8 cellular contexts compared by ENCODE assay signal in genomic region chr20:56391596-56392281, GRCh38. TPM values are rescaled to one million over a fixed set of nuclear protein-coding genes. Genes with fewer than 3 reads are reported as not detected.
DNase-seq lines count a peak whose midpoint lies in the region; ATAC-seq and TF ChIP-seq lines count a peak whose summit lies in the region.

AURKA (minus strand) TSS chr20:56392215; CDS start chr20:56388197, 4,018 bp downstream.

- H3K27me3 Mint-ChIP-seq in activated naive CD4-positive, alpha-beta T cell treated with anti-CD3 and anti-CD28 coated beads, Interleukin-2, amount 50 U/mL, for 24 hours, result no peaks in the 10 kb centered on the region

- H3K4me2 ChIP-seq in SK-N-SH, result peak within 1 kb of the TSS; percentile 87
- H3K4me2 ChIP-seq in trophoblast cell (ENCODE audit: low read length), result peak within 1 kb of the TSS; percentile 76

- no peak within 1 kb of the TSS for H3K23ac ChIP-seq in trophoblast cell (ENCODE audit: low read length)

- H2AFZ ChIP-seq in SK-N-SH (ENCODE audit: low read depth) (peak within 1 kb of the TSS; percentile 83), trophoblast cell (ENCODE audit: insufficient read depth, low read length, poor library complexity) (peak within 1 kb of the TSS; percentile 68)

- H3K27ac ChIP-seq in SK-N-SH (ENCODE audit: low read depth in 2 of 2, low read length in 1 of 2) (peak within 1 kb of the TSS; percentile 84 to 96), trophoblast cell (ENCODE audit: low read depth, low read length) (peak within 1 kb of the TSS; percentile 81)

- no peak within 1 kb of the TSS for H2AK5ac ChIP-seq in trophoblast cell (ENCODE audit: low read length)

- H4K12ac ChIP-seq in trophoblast cell (ENCODE audit: low read depth, low read length), result peak within 1 kb of the TSS; percentile 78

- WGBS in SK-N-SH (ENCODE audit: low lambda C conversion rate), result under 1% methylated on average over 29 of the region's 37 CpGs
- no CpG with 5 or more reads among the region's 37 CpGs for WGBS in trophoblast cell (ENCODE audit: extremely low coverage, insufficient coverage, insufficient read length)

- peaks cover 2% of the 10 kb centered on the region for H3F3A ChIP-seq in SK-N-SH (replicated peaks; ENCODE audit: insufficient read depth)

- H2BK5ac ChIP-seq in trophoblast cell (ENCODE audit: low read depth, low read length, poor library complexity), result peak within 1 kb of the TSS; percentile 66

- CTCF ChIA-PET in SK-N-SH (lab: Yijun Ruan, JAX), result interaction anchor here (0.6 to 0.8 kb wide), 2 partner anchors 18 to 963 kb away, joined by 3 read pairs; no protein-coding TSS in a partner anchor

- H3K79me2 ChIP-seq in SK-N-SH (ENCODE audit: insufficient read depth) (peaks cover 86% of the 10 kb centered on the region), trophoblast cell (ENCODE audit: control insufficient read depth, insufficient read depth, low read length, poor library complexity) (peaks cover 14% of the 10 kb centered on the region)

- TF ChIP-seq EP300 in SK-N-SH (IDR thresholded peaks at IDR 0.05; ENCODE audit: borderline replicate concordance in 1 of 2, low read depth in 1 of 2, low read length in 1 of 2), result no peak

- TF ChIP-seq RAD21 in SK-N-SH (IDR thresholded peaks at IDR 0.05; ENCODE audit: low read length), result no peak

- H3K79me1 ChIP-seq in trophoblast cell (ENCODE audit: low read length), result peaks cover 9% of the 10 kb centered on the region

- peaks cover 25 to 31% of the 10 kb centered on the region in 2 experiments for H3K36me3 ChIP-seq in SK-N-SH (replicated peaks in 1 of 2; ENCODE audit: control insufficient read depth in 1 of 2, insufficient read depth in 2 of 2, low read length in 1 of 2)
- peaks cover 10 to 34% of the 10 kb centered on the region in 2 experiments for H3K36me3 ChIP-seq in trophoblast cell (ENCODE audit: control insufficient read depth in 1 of 2, insufficient read depth in 2 of 2, low read length in 2 of 2)

- peaks cover 2% of the 10 kb centered on the region for H3K36me3 Mint-ChIP-seq in activated naive CD4-positive, alpha-beta T cell treated with anti-CD3 and anti-CD28 coated beads, Interleukin-2, amount 50 U/mL, for 24 hours

- ATAC-seq in HG02943 (IDR thresholded peaks at IDR 0.05; ENCODE audit: low read depth, unreplicated experiment), result peak; percentile 45

- no peaks in the 10 kb centered on the region for H3K9me2 ChIP-seq in SK-N-SH

- H3K4me3 Mint-ChIP-seq in activated naive CD4-positive, alpha-beta T cell treated with anti-CD3 and anti-CD28 coated beads, Interleukin-2, amount 50 U/mL, for 24 hours, result no peak within 1 kb of the TSS

- H3K9ac ChIP-seq in SK-N-SH (peak within 1 kb of the TSS; percentile 86), trophoblast cell (ENCODE audit: low read length) (peak within 1 kb of the TSS; percentile 83)

- peak within 1 kb of the TSS; percentile 48 for H3K18ac ChIP-seq in trophoblast cell (ENCODE audit: low read length)

- H3K9me3 ChIP-seq in SK-N-SH, result no peaks in the 10 kb centered on the region
- H3K9me3 ChIP-seq in trophoblast cell (ENCODE audit: insufficient read depth, low read depth, low read length), result no peaks in the 10 kb centered on the region

- H3K27ac Mint-ChIP-seq in activated naive CD4-positive, alpha-beta T cell treated with anti-CD3 and anti-CD28 coated beads, Interleukin-2, amount 50 U/mL, for 24 hours, result peak within 1 kb of the TSS; percentile 68

- no peaks in the 10 kb centered on the region for H3K9me3 Mint-ChIP-seq in activated naive CD4-positive, alpha-beta T cell treated with anti-CD3 and anti-CD28 coated beads, Interleukin-2, amount 50 U/mL, for 24 hours

- H3K4me3 ChIP-seq in SK-N-SH (ENCODE audit: low read depth in 2 of 2, low read length in 1 of 2) (peak within 1 kb of the TSS; percentile 84 to 98), fibroblast of mammary gland (ENCODE audit: control insufficient read depth, low read depth, low read length) (peak within 1 kb of the TSS; percentile 67), trophoblast cell (ENCODE audit: low read depth, low read length) (peak within 1 kb of the TSS; percentile 90)

- no peaks in the 10 kb centered on the region for H4K20me1 ChIP-seq in SK-N-SH (ENCODE audit: insufficient read depth)

- peak within 1 kb of the TSS; percentile 63 for H4K8ac ChIP-seq in trophoblast cell (ENCODE audit: low read depth, low read length)

- peaks cover 29% of the 10 kb centered on the region for H3K4me1 Mint-ChIP-seq in activated naive CD4-positive, alpha-beta T cell treated with anti-CD3 and anti-CD28 coated beads, Interleukin-2, amount 50 U/mL, for 24 hours

- POLR2A ChIA-PET in SK-N-SH (lab: Yijun Ruan, JAX), result interaction anchor here (1.2 kb wide), 2 partner anchors 32 to 33 kb away, joined by 3 to 4 read pairs; partner anchors contain the start of gene FAM210B

- H4K91ac ChIP-seq in trophoblast cell (ENCODE audit: low read depth, low read length), result peak within 1 kb of the TSS; percentile 67

- H3K14ac ChIP-seq in trophoblast cell (ENCODE audit: low read length), result peak within 1 kb of the TSS; percentile 41

- DNase-seq in activated naive CD4-positive, alpha-beta T cell treated with Interleukin-2 at 50 U/mL for 16 hours, result no peak
- DNase-seq in SK-N-SH, result no peak
- no peak for DNase-seq in fibroblast of mammary gland (ENCODE audit: low read depth)
- peak; percentile 6 to 11 for DNase-seq in trophoblast cell
- no peak for DNase-seq in activated gamma-delta T cell treated with Interleukin-2 at 50 U/mL for 16 hours
- DNase-seq in nucleus accumbens (lab: John Stamatoyannopoulos, UW), result no peak

- H3K4me1 ChIP-seq in SK-N-SH (ENCODE audit: control insufficient read depth in 1 of 2, insufficient read depth in 2 of 2, low read depth in 1 of 2, low read length in 1 of 2), result peaks cover 14 to 18% of the 10 kb centered on the region in 2 experiments; a peak in 2 of 4 replicates
- H3K4me1 ChIP-seq in trophoblast cell (ENCODE audit: control insufficient read depth in 1 of 2, insufficient read depth in 2 of 2, low read length in 2 of 2), result peaks cover 0 to 8% of the 10 kb centered on the region in 2 experiments

- peak within 1 kb of the TSS; percentile 40 for H2BK120ac ChIP-seq in trophoblast cell (ENCODE audit: insufficient read depth, low read length, poor library complexity)

- H3K27me3 ChIP-seq in SK-N-SH (ENCODE audit: insufficient read depth) (no peaks in the 10 kb centered on the region), trophoblast cell (ENCODE audit: insufficient read depth, low read length) (no peaks in the 10 kb centered on the region)

- H3K4ac ChIP-seq in trophoblast cell (ENCODE audit: low read depth, low read length), result peak within 1 kb of the TSS; percentile 80

- no peak within 1 kb of the TSS for H2BK12ac ChIP-seq in trophoblast cell (ENCODE audit: low read length)

- TF ChIP-seq CTCF in SK-N-SH (IDR thresholded peaks at IDR 0.05) (no peak), fibroblast of mammary gland (conservative IDR thresholded peaks at IDR 0.05; ENCODE audit: control insufficient read depth, insufficient read depth, low read depth, low read length) (no peak)

TF ChIP-seq in SK-N-SH, 30 proteins besides CTCF, POLR2A, EP300 and RAD21 (continues in another document):
- TF ChIP-seq YY1 (IDR thresholded peaks at IDR 0.05; ENCODE audit: low read depth), result no peak
- TF ChIP-seq RXRA (IDR thresholded peaks at IDR 0.05; ENCODE audit: borderline replicate concordance, low read depth), result no peak
- peak; percentile 90; the same call in 1 of the 2 replicates for TF ChIP-seq FOXM1 (IDR thresholded peaks at IDR 0.05; ENCODE audit: low read depth)
- TF ChIP-seq EZH2phosphoT487 (IDR thresholded peaks at IDR 0.05; ENCODE audit: borderline replicate concordance, low read depth), result no peak
- no peak for TF ChIP-seq FOXJ3 (CRISPR knock-in tag; IDR thresholded peaks at IDR 0.05)
- TF ChIP-seq, protein P1, sequence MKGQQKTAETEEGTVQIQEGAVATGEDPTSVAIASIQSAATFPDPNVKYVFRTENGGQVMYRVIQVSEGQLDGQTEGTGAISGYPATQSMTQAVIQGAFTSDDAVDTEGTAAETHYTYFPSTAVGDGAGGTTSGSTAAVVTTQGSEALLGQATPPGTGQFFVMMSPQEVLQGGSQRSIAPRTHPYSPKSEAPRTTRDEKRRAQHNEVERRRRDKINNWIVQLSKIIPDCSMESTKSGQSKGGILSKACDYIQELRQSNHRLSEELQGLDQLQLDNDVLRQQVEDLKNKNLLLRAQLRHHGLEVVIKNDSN (IDR thresholded peaks at IDR 0.05; ENCODE audit: borderline replicate concordance, low read depth), result no peak
- TF ChIP-seq, protein P2, sequence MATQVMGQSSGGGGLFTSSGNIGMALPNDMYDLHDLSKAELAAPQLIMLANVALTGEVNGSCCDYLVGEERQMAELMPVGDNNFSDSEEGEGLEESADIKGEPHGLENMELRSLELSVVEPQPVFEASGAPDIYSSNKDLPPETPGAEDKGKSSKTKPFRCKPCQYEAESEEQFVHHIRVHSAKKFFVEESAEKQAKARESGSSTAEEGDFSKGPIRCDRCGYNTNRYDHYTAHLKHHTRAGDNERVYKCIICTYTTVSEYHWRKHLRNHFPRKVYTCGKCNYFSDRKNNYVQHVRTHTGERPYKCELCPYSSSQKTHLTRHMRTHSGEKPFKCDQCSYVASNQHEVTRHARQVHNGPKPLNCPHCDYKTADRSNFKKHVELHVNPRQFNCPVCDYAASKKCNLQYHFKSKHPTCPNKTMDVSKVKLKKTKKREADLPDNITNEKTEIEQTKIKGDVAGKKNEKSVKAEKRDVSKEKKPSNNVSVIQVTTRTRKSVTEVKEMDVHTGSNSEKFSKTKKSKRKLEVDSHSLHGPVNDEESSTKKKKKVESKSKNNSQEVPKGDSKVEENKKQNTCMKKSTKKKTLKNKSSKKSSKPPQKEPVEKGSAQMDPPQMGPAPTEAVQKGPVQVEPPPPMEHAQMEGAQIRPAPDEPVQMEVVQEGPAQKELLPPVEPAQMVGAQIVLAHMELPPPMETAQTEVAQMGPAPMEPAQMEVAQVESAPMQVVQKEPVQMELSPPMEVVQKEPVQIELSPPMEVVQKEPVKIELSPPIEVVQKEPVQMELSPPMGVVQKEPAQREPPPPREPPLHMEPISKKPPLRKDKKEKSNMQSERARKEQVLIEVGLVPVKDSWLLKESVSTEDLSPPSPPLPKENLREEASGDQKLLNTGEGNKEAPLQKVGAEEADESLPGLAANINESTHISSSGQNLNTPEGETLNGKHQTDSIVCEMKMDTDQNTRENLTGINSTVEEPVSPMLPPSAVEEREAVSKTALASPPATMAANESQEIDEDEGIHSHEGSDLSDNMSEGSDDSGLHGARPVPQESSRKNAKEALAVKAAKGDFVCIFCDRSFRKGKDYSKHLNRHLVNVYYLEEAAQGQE (IDR thresholded peaks at IDR 0.05; ENCODE audit: low read depth, low read length), result no peak
- no peak for TF ChIP-seq FOSL2 (IDR thresholded peaks at IDR 0.05; ENCODE audit: borderline replicate concordance, low read depth)
- TF ChIP-seq RCOR1 (IDR thresholded peaks at IDR 0.05; ENCODE audit: low read length), result no peak
- TF ChIP-seq JUND (IDR thresholded peaks at IDR 0.05), result no peak
- TF ChIP-seq TEAD4 (IDR thresholded peaks at IDR 0.05; ENCODE audit: borderline replicate concordance, insufficient read depth), result no peak
- no peak for TF ChIP-seq RFX5 (IDR thresholded peaks at IDR 0.05; ENCODE audit: low read length)

RNA-seq across cellular contexts. Expression of gene AURKA, which starts in this region (rescaled TPM):
- polyA plus RNA-seq in SK-N-SH (2012; rRNA removed), result 24.6 and 27.6 TPM in 2 replicates
- polyA plus RNA-seq in SK-N-SH (2012; cell fraction: cytosol; rRNA removed), result 27.6 and 29.6 TPM in 2 replicates
- polyA plus RNA-seq in SK-N-SH (2012; cell fraction: nucleus; rRNA removed), result 11.1 and 15.1 TPM in 2 replicates
- 77.5 and 77.9 TPM in 2 replicates for polyA plus RNA-seq in trophoblast cell (2013)

Comparison
In these comparisons a context has a peak if more than half of its experiments do, and no peak if none do; other contexts are left out.
1. DNase-seq: peak in trophoblast cell (2 of 2); none in activated naive CD4-positive, alpha-beta T cell treated with Interleukin-2 at 50 U/mL for 16 hours (single experiment), SK-N-SH (single experiment), fibroblast of mammary gland (single experiment), activated gamma-delta T cell treated with Interleukin-2 at 50 U/mL for 16 hours (single experiment) and nucleus accumbens (0 of 56).
2. Peak in every context shown above with its lines, with median percentiles within 50 percentile points of each other: H3K4me3 ChIP-seq.